12 cellular contexts compared by ENCODE assay signal in genomic region chr19:2454199-2454961, GRCh38. TPM values are rescaled to one million over a fixed set of nuclear protein-coding genes. Genes with fewer than 3 reads are reported as not detected.
DNase-seq lines count a peak whose midpoint lies in the region; ATAC-seq and TF ChIP-seq lines count a peak whose summit lies in the region.
"Had no signal": no experiment of that assay in that cellular context is flagged by ENCODE, and none has a peak within 500 bp of the region (broad histone marks: within the 10 kb centered on the region; RNA-seq: fewer than 3 reads in every experiment).

No MANE protein-coding gene starts in this region.

- 90 to 96% methylated on average over 10 to 16 of the region's 19 CpGs for WGBS in mesodermal cell (ENCODE audit: insufficient coverage in 2 of 2), 2 experiments

- H3K36me3 Mint-ChIP-seq in activated CD4-positive, alpha-beta memory T cell treated with anti-CD3 and anti-CD28 coated beads, Interleukin-2, amount 10 ng/mL, durations not matched to agents 7 days and 5 days (ENCODE audit: low read depth), result peaks cover 24% of the 10 kb centered on the region

- peak overlapping the region in 7 of 11 experiments; percentile 15 to 97 (median 93); a peak in 12 of 22 replicates for H3K27ac ChIP-seq in BLaER1 treated with 17β-estradiol and CSF1 and Interleukin-3, amounts not matched to agents 10 nM and 100 nM
- H3K27ac ChIP-seq in mesodermal cell (ENCODE audit: low read depth, low read length, severe bottlenecking), result no peak overlapping the region

- peaks cover 0 to 48% (median 30%) of the 10 kb centered on the region in 11 experiments; a peak in 20 of 22 replicates for H3K36me3 ChIP-seq in BLaER1 treated with 17β-estradiol and CSF1 and Interleukin-3, amounts not matched to agents 10 nM and 100 nM
- H3K36me3 ChIP-seq in mesodermal cell (ENCODE audit: control insufficient read depth, insufficient read depth, low read length), result peaks cover 26% of the 10 kb centered on the region

- peak overlapping the region; percentile 40 for H3K27ac Mint-ChIP-seq in activated CD4-positive, alpha-beta memory T cell treated with anti-CD3 and anti-CD28 coated beads, Interleukin-2, amount 10 ng/mL, durations not matched to agents 7 days and 5 days

- H3K4me2 ChIP-seq in BLaER1 treated with 17β-estradiol and CSF1 and Interleukin-3, amounts not matched to agents 10 nM and 100 nM, result peak overlapping the region; percentile 97 to 100 (median 100)

- peak overlapping the region; percentile 80 for H3K4me3 Mint-ChIP-seq in activated CD4-positive, alpha-beta memory T cell treated with anti-CD3 and anti-CD28 coated beads, Interleukin-2, amount 10 ng/mL, durations not matched to agents 7 days and 5 days

- peaks cover 24 to 62% (median 51%) of the 10 kb centered on the region in 10 experiments for H3K4me1 ChIP-seq in BLaER1 treated with 17β-estradiol and CSF1 and Interleukin-3, amounts not matched to agents 10 nM and 100 nM
- H3K4me1 ChIP-seq in mesodermal cell (ENCODE audit: control insufficient read depth, insufficient read depth, low read length, poor library complexity, severe bottlenecking), result peaks cover 21% of the 10 kb centered on the region

- peaks cover 26% of the 10 kb centered on the region for H3K4me1 Mint-ChIP-seq in activated CD4-positive, alpha-beta memory T cell treated with anti-CD3 and anti-CD28 coated beads, Interleukin-2, amount 10 ng/mL, durations not matched to agents 7 days and 5 days

- no peaks in the 10 kb centered on the region for H3K27me3 ChIP-seq in BLaER1 treated with 17β-estradiol and CSF1 and Interleukin-3, amounts not matched to agents 10 nM and 100 nM
- H3K27me3 ChIP-seq: gastroesophageal sphincter had no signal

- CTCF ChIA-PET in activated CD4-positive, alpha-beta memory T cell treated with anti-CD3 and anti-CD28 coated beads, Interleukin-2, amount 10 ng/mL, durations not matched to agents 7 days and 5 days (lab: Charles Lee), result interaction anchor here (0.7 to 1.2 kb wide), 2 partner anchors 22 to 164 kb away, joined by 3 read pairs; partner anchors contain the start of gene GADD45B

- ATAC-seq in HG03439 (IDR thresholded peaks at IDR 0.05; ENCODE audit: unreplicated experiment) (no peak), GM21529 (IDR thresholded peaks at IDR 0.05; ENCODE audit: unreplicated experiment) (no peak)
- ATAC-seq: gastroesophageal sphincter had no signal

- H3K9me3 ChIP-seq in BLaER1 treated with 17β-estradiol and CSF1 and Interleukin-3, amounts not matched to agents 10 nM and 100 nM (replicated peaks in 1 of 11), result no peaks in the 10 kb centered on the region
- no peaks in the 10 kb centered on the region for H3K9me3 ChIP-seq in mesodermal cell (ENCODE audit: control insufficient read depth, low read length)
- H3K9me3 ChIP-seq: gastroesophageal sphincter had no signal

- POLR2A ChIA-PET in activated CD4-positive, alpha-beta memory T cell treated with anti-CD3 and anti-CD28 coated beads, Interleukin-2, amount 10 ng/mL, durations not matched to agents 7 days and 5 days (lab: Charles Lee), result interaction anchor here (1.0 to 4.8 kb wide), 5 partner anchors 23 to 303 kb away, joined by 3 to 53 read pairs (median 3); partner anchors contain the start of genes AP3D1, GADD45B and TIMM13

- peak overlapping the region in 8 of 10 experiments; percentile 100; a peak in 13 of 20 replicates for H3K4me3 ChIP-seq in BLaER1 treated with 17β-estradiol and CSF1 and Interleukin-3, amounts not matched to agents 10 nM and 100 nM
- H3K4me3 ChIP-seq in GM12865 (ENCODE audit: low read depth, low read length) (peak overlapping the region; percentile 88), mesodermal cell (ENCODE audit: extremely low read depth, insufficient read depth, low read length, poor library complexity, severe bottlenecking) (peak overlapping the region; percentile 100)
- H3K4me3 ChIP-seq: gastroesophageal sphincter, lung had no signal

- H3K27me3 Mint-ChIP-seq in activated CD4-positive, alpha-beta memory T cell treated with anti-CD3 and anti-CD28 coated beads, Interleukin-2, amount 10 ng/mL, durations not matched to agents 7 days and 5 days, result no peaks in the 10 kb centered on the region

- H3K9ac ChIP-seq in BLaER1 treated with 17β-estradiol and CSF1 and Interleukin-3, amounts not matched to agents 10 nM and 100 nM, result peak overlapping the region; percentile 88 to 99 (median 95); a peak in 16 of 22 replicates

- DNase-seq in GM12865 (ENCODE audit: low read depth) (no peak), NCI-H1092 treated with DMSO at 0.1 percent for 48 hours (lab: John Stamatoyannopoulos, UW) (no peak)
- DNase-seq in activated CD4-positive, alpha-beta memory T cell treated with anti-CD3 and anti-CD28 coated beads, Interleukin-2, amount 10 ng/mL, durations not matched to agents 7 days and 5 days, result no peak
- no peak for DNase-seq in stimulated activated CD4-positive, alpha-beta T cell treated with anti-CD3 and anti-CD28 coated beads, Interleukin-15, amount 100 ng/mL, for 24 hours
- DNase-seq: DMS53, NCI-H524 had no signal

- no peak for TF ChIP-seq CTCF in GM12865 (IDR thresholded peaks at IDR 0.05; ENCODE audit: insufficient read depth, low read depth, low read length, missing control alignments)

- H4K20me1 ChIP-seq in BLaER1 treated with 17β-estradiol and CSF1 and Interleukin-3, amounts not matched to agents 10 nM and 100 nM, result peaks cover 3 to 71% (median 69%) of the 10 kb centered on the region in 11 experiments; a peak in 20 of 22 replicates

- H3K9me3 Mint-ChIP-seq in activated CD4-positive, alpha-beta memory T cell treated with anti-CD3 and anti-CD28 coated beads, Interleukin-2, amount 10 ng/mL, durations not matched to agents 7 days and 5 days, result no peaks in the 10 kb centered on the region

RNA-seq across cellular contexts. Expression of gene LMNB2, which starts 2.4 kb away (rescaled TPM):
- 10 to 100 TPM; 92.9 to 96.6 TPM for total RNA-seq in activated CD4-positive, alpha-beta memory T cell treated with anti-CD3 and anti-CD28 coated beads, Interleukin-2, amount 10 ng/mL, durations not matched to agents 7 days and 5 days
- polyA plus RNA-seq in mesodermal cell (2013, experiment 1 of 2), result 83.7 TPM
- 74.4 TPM for polyA plus RNA-seq in mesodermal cell (2013, experiment 2 of 2)

RNA-seq across cellular contexts. Expression of gene GADD45B, which starts 21.5 kb away (rescaled TPM):
- 10 to 100 TPM; 52.2 to 54.3 TPM for total RNA-seq in activated CD4-positive, alpha-beta memory T cell treated with anti-CD3 and anti-CD28 coated beads, Interleukin-2, amount 10 ng/mL, durations not matched to agents 7 days and 5 days
- polyA plus RNA-seq in mesodermal cell (2013, experiment 1 of 2), result 28.2 TPM
- polyA plus RNA-seq in mesodermal cell (2013, experiment 2 of 2), result 27.5 TPM

RNA-seq across cellular contexts. Expression of gene TIMM13, which starts 27.0 kb away (rescaled TPM):
- total RNA-seq in activated CD4-positive, alpha-beta memory T cell treated with anti-CD3 and anti-CD28 coated beads, Interleukin-2, amount 10 ng/mL, durations not matched to agents 7 days and 5 days, result 10 to 100 TPM; 44.5 to 47.4 TPM
- polyA plus RNA-seq in mesodermal cell (2013, experiment 1 of 2), result 96.2 TPM
- polyA plus RNA-seq in mesodermal cell (2013, experiment 2 of 2), result 71.7 TPM
